In genomic region chrX:154440623-154441357, GRCh38 we compare ENCODE assay signal across 1 cellular context.
A peak's percentile ranks its signal among the peaks of the same experiment; 100 is the strongest.
TF ChIP-seq lines count a peak whose summit lies in the region.

No MANE protein-coding gene starts in this region.

TF ChIP-seq in HepG2, 621 proteins besides CTCF, POLR2A, EP300 and RAD21:
- no peak for TF ChIP-seq RAD51 (IDR thresholded peaks at IDR 0.05; ENCODE audit: borderline replicate concordance)
- no peak for TF ChIP-seq PRPF4 (IDR thresholded peaks at IDR 0.05; ENCODE audit: low read depth, low read length, poor library complexity, severe bottlenecking)
- no peak for TF ChIP-seq CBX2 (IDR thresholded peaks at IDR 0.05; ENCODE audit: low read depth, low read length)
- TF ChIP-seq CBX2 (CRISPR knock-in tag; IDR thresholded peaks at IDR 0.05; ENCODE audit: low read depth), result no peak
- TF ChIP-seq ZFX (CRISPR knock-in tag; IDR thresholded peaks at IDR 0.05; ENCODE audit: low read depth), result no peak
- no peak for TF ChIP-seq MXD3 (CRISPR knock-in tag; IDR thresholded peaks at IDR 0.05)
- TF ChIP-seq SKI (IDR thresholded peaks at IDR 0.05; ENCODE audit: partially characterized antibody), result no peak
- peak; percentile 48; the same call in 1 of the 2 replicates for TF ChIP-seq ATF7 (IDR thresholded peaks at IDR 0.05)
- TF ChIP-seq ATF7 (CRISPR knock-in tag; IDR thresholded peaks at IDR 0.05), result no peak
